In the genomic region with DNA sequence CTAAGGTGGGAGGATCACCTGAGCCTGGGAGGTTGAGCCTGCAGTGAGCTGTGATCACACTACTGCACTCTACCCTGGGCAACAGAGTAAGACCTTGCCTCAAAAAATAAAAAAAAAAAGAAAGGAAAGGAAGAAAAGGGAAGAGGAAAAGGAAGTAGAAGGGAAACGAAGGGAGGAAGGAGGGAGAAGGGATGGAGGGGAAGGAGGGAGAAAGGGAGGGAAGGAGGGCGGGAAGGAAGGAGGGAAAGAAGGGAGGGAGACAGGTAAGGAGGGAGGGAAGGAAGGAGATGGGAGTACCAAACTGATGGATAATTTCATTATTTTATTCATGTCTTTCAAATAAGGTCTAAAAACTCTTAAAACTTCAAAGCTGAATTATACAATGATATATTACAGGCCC, we compare ENCODE assay signal across 2 cellular contexts.
TF ChIP-seq lines count a peak whose summit lies in the region.

No MANE protein-coding gene starts in this region.

TF ChIP-seq in HepG2, 621 proteins besides CTCF, POLR2A, EP300 and RAD21 (continued from another document):
- TF ChIP-seq RBFOX2 (IDR thresholded peaks at IDR 0.05; ENCODE audit: low read depth, low read length) (no peak), ZNF24 (IDR thresholded peaks at IDR 0.05) (no peak), HMG20A (CRISPR knock-in tag; IDR thresholded peaks at IDR 0.05; ENCODE audit: borderline replicate concordance) (no peak)
- TF ChIP-seq, protein P1, sequence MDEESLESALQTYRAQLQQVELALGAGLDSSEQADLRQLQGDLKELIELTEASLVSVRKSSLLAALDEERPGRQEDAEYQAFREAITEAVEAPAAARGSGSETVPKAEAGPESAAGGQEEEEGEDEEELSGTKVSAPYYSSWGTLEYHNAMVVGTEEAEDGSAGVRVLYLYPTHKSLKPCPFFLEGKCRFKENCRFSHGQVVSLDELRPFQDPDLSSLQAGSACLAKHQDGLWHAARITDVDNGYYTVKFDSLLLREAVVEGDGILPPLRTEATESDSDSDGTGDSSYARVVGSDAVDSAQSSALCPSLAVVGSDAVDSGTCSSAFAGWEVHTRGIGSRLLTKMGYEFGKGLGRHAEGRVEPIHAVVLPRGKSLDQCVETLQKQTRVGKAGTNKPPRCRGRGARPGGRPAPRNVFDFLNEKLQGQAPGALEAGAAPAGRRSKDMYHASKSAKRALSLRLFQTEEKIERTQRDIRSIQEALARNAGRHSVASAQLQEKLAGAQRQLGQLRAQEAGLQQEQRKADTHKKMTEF (CRISPR knock-in tag; IDR thresholded peaks at IDR 0.05), result no peak

TF ChIP-seq in K562, 482 proteins besides CTCF, POLR2A, EP300 and RAD21 (continued from another document):
- no peak for TF ChIP-seq MCM5 (IDR thresholded peaks at IDR 0.05; ENCODE audit: low read depth)
- TF ChIP-seq, protein P2, sequence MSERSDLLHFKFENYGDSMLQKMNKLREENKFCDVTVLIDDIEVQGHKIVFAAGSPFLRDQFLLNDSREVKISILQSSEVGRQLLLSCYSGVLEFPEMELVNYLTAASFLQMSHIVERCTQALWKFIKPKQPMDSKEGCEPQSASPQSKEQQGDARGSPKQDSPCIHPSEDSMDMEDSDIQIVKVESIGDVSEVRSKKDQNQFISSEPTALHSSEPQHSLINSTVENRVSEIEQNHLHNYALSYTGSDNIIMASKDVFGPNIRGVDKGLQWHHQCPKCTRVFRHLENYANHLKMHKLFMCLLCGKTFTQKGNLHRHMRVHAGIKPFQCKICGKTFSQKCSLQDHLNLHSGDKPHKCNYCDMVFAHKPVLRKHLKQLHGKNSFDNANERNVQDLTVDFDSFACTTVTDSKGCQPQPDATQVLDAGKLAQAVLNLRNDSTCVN (CRISPR knock-in tag; IDR thresholded peaks at IDR 0.05), result 0 out of 2 replicates have a peak, but pooled peaks have one; percentile 16
- peak; percentile 52 for TF ChIP-seq RBM22 (IDR thresholded peaks at IDR 0.05; ENCODE audit: low read depth, low read length, poor library complexity, severe bottlenecking)
- TF ChIP-seq SUPT5H (IDR thresholded peaks at IDR 0.05), result 0 out of 2 replicates have a peak, but pooled peaks have one; percentile 25
- peak; percentile 43 for TF ChIP-seq HNRNPK (IDR thresholded peaks at IDR 0.05; ENCODE audit: low read depth, low read length, poor library complexity, severe bottlenecking)
- TF ChIP-seq HDAC8 (tag; IDR thresholded peaks at IDR 0.05), result no peak
- no peak for TF ChIP-seq PHB (CRISPR knock-in tag; IDR thresholded peaks at IDR 0.05)
